1 cellular context compared by ENCODE assay signal in the genomic region with DNA sequence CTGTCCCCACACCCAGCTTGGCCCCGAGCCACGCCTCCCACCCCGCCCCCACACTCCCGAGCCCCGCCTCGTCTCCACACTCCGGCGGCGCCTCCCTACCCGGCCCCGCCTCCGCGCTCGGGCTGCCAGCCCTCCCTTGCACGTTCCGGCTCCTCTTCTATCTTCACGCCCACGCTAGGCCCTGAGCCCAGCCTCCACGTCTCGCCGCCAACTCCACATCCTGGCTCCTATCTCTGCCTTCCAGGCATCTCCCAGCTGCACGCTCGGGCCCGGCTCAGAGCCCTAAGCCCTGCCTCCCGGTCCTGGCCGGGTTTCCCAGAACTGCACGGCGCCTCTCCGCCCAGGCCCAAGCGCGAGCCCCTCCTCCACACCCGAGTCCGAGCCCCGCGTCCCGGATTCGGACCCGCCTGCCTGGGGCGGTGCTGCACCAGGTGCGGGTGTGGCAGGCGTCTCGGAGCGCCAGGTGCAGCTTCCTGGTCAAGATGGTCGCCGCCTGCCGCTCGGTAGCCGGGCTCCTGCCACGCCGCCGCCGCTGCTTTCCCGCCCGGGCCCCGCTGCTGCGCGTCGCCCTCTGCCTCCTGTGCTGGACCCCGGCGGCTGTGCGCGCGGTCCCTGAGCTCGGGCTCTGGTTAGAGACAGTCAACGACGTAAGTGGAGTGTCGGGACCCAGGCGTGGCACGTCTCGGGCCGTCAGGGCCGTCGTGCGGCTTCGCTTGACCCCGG.
TF ChIP-seq lines count a peak whose summit lies in the region.

A gene with protein sequence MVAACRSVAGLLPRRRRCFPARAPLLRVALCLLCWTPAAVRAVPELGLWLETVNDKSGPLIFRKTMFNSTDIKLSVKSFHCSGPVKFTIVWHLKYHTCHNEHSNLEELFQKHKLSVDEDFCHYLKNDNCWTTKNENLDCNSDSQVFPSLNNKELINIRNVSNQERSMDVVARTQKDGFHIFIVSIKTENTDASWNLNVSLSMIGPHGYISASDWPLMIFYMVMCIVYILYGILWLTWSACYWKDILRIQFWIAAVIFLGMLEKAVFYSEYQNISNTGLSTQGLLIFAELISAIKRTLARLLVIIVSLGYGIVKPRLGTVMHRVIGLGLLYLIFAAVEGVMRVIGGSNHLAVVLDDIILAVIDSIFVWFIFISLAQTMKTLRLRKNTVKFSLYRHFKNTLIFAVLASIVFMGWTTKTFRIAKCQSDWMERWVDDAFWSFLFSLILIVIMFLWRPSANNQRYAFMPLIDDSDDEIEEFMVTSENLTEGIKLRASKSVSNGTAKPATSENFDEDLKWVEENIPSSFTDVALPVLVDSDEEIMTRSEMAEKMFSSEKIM (plus strand): TSS at position 160 of the 723 bp plus-strand sequence. CDS start 323 bp downstream, at position 483.

TF ChIP-seq in HepG2, 621 proteins besides CTCF, POLR2A, EP300 and RAD21 (continued from another document and continues in another):
- TF ChIP-seq, protein P1, sequence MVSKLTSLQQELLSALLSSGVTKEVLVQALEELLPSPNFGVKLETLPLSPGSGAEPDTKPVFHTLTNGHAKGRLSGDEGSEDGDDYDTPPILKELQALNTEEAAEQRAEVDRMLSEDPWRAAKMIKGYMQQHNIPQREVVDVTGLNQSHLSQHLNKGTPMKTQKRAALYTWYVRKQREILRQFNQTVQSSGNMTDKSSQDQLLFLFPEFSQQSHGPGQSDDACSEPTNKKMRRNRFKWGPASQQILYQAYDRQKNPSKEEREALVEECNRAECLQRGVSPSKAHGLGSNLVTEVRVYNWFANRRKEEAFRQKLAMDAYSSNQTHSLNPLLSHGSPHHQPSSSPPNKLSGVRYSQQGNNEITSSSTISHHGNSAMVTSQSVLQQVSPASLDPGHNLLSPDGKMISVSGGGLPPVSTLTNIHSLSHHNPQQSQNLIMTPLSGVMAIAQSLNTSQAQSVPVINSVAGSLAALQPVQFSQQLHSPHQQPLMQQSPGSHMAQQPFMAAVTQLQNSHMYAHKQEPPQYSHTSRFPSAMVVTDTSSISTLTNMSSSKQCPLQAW (CRISPR knock-in tag; IDR thresholded peaks at IDR 0.05), result peak; percentile 86
- TF ChIP-seq CREB1 (IDR thresholded peaks at IDR 0.05) (no peak; the same call in 1 of the 2 replicates), CREB1 (CRISPR knock-in tag; IDR thresholded peaks at IDR 0.05) (no peak), ZNF724P (CRISPR knock-in tag; IDR thresholded peaks at IDR 0.05; ENCODE audit: borderline replicate concordance) (peak; percentile 56; the same call in 1 of the 2 replicates), CHCHD3 (CRISPR knock-in tag; IDR thresholded peaks at IDR 0.05) (peak; percentile 82), YEATS2 (CRISPR knock-in tag; IDR thresholded peaks at IDR 0.05; ENCODE audit: borderline replicate concordance) (peak; percentile 76), NR2F6 (IDR thresholded peaks at IDR 0.05) (no peak), NR2F6 (CRISPR knock-in tag; IDR thresholded peaks at IDR 0.05) (no peak; the same call in 1 of the 2 replicates), ARNTL (CRISPR knock-in tag; IDR thresholded peaks at IDR 0.05) (peak; percentile 70; the same call in 1 of the 2 replicates), ZNF34 (CRISPR knock-in tag; IDR thresholded peaks at IDR 0.05; ENCODE audit: borderline replicate concordance) (no peak), ZSCAN22 (CRISPR knock-in tag; IDR thresholded peaks at IDR 0.05) (no peak), ZNF615 (CRISPR knock-in tag; IDR thresholded peaks at IDR 0.05; ENCODE audit: borderline replicate concordance) (no peak), ZNF12 (CRISPR knock-in tag; IDR thresholded peaks at IDR 0.05) (peak; percentile 34; the same call in 1 of the 2 replicates), ZNF644 (CRISPR knock-in tag; IDR thresholded peaks at IDR 0.05; ENCODE audit: low read depth) (no peak), ZBTB1 (CRISPR knock-in tag; IDR thresholded peaks at IDR 0.05; ENCODE audit: borderline replicate concordance) (no peak), FLYWCH1 (CRISPR knock-in tag; IDR thresholded peaks at IDR 0.05) (no peak), KDM6A (CRISPR knock-in tag; IDR thresholded peaks at IDR 0.05; ENCODE audit: low read depth) (no peak), IKZF4 (CRISPR knock-in tag; IDR thresholded peaks at IDR 0.05; ENCODE audit: borderline replicate concordance, low read depth, not compliant biosample characterization) (peak; percentile 77), ARNT2 (CRISPR knock-in tag; IDR thresholded peaks at IDR 0.05; ENCODE audit: low read depth) (peak; percentile 82; the same call in 1 of the 2 replicates), ZZZ3 (CRISPR knock-in tag; IDR thresholded peaks at IDR 0.05; ENCODE audit: borderline replicate concordance) (0 out of 2 replicates have a peak, but pooled peaks have one; percentile 70), ZNF616 (CRISPR knock-in tag; IDR thresholded peaks at IDR 0.05; ENCODE audit: low read depth) (peak; percentile 87), MTA3 (CRISPR knock-in tag; IDR thresholded peaks at IDR 0.05) (no peak), RNF2 (conservative IDR thresholded peaks at IDR 0.05; ENCODE audit: low read depth) (no peak; the same call in 1 of the 2 replicates)
- TF ChIP-seq, protein P2, sequence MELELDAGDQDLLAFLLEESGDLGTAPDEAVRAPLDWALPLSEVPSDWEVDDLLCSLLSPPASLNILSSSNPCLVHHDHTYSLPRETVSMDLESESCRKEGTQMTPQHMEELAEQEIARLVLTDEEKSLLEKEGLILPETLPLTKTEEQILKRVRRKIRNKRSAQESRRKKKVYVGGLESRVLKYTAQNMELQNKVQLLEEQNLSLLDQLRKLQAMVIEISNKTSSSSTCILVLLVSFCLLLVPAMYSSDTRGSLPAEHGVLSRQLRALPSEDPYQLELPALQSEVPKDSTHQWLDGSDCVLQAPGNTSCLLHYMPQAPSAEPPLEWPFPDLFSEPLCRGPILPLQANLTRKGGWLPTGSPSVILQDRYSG (CRISPR knock-in tag; IDR thresholded peaks at IDR 0.05), result no peak
- TF ChIP-seq, protein P3, sequence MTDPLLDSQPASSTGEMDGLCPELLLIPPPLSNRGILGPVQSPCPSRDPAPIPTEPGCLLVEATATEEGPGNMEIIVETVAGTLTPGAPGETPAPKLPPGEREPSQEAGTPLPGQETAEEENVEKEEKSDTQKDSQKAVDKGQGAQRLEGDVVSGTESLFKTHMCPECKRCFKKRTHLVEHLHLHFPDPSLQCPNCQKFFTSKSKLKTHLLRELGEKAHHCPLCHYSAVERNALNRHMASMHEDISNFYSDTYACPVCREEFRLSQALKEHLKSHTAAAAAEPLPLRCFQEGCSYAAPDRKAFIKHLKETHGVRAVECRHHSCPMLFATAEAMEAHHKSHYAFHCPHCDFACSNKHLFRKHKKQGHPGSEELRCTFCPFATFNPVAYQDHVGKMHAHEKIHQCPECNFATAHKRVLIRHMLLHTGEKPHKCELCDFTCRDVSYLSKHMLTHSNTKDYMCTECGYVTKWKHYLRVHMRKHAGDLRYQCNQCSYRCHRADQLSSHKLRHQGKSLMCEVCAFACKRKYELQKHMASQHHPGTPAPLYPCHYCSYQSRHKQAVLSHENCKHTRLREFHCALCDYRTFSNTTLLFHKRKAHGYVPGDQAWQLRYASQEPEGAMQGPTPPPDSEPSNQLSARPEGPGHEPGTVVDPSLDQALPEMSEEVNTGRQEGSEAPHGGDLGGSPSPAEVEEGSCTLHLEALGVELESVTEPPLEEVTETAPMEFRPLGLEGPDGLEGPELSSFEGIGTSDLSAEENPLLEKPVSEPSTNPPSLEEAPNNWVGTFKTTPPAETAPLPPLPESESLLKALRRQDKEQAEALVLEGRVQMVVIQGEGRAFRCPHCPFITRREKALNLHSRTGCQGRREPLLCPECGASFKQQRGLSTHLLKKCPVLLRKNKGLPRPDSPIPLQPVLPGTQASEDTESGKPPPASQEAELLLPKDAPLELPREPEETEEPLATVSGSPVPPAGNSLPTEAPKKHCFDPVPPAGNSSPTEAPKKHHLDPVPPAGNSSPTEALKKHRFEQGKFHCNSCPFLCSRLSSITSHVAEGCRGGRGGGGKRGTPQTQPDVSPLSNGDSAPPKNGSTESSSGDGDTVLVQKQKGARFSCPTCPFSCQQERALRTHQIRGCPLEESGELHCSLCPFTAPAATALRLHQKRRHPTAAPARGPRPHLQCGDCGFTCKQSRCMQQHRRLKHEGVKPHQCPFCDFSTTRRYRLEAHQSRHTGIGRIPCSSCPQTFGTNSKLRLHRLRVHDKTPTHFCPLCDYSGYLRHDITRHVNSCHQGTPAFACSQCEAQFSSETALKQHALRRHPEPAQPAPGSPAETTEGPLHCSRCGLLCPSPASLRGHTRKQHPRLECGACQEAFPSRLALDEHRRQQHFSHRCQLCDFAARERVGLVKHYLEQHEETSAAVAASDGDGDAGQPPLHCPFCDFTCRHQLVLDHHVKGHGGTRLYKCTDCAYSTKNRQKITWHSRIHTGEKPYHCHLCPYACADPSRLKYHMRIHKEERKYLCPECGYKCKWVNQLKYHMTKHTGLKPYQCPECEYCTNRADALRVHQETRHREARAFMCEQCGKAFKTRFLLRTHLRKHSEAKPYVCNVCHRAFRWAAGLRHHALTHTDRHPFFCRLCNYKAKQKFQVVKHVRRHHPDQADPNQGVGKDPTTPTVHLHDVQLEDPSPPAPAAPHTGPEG (CRISPR knock-in tag; IDR thresholded peaks at IDR 0.05), result peak; percentile 85; the same call in 1 of the 2 replicates
- TF ChIP-seq, protein P4, sequence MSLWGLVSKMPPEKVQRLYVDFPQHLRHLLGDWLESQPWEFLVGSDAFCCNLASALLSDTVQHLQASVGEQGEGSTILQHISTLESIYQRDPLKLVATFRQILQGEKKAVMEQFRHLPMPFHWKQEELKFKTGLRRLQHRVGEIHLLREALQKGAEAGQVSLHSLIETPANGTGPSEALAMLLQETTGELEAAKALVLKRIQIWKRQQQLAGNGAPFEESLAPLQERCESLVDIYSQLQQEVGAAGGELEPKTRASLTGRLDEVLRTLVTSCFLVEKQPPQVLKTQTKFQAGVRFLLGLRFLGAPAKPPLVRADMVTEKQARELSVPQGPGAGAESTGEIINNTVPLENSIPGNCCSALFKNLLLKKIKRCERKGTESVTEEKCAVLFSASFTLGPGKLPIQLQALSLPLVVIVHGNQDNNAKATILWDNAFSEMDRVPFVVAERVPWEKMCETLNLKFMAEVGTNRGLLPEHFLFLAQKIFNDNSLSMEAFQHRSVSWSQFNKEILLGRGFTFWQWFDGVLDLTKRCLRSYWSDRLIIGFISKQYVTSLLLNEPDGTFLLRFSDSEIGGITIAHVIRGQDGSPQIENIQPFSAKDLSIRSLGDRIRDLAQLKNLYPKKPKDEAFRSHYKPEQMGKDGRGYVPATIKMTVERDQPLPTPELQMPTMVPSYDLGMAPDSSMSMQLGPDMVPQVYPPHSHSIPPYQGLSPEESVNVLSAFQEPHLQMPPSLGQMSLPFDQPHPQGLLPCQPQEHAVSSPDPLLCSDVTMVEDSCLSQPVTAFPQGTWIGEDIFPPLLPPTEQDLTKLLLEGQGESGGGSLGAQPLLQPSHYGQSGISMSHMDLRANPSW (CRISPR knock-in tag; IDR thresholded peaks at IDR 0.05; ENCODE audit: borderline replicate concordance), result no peak; the same call in 1 of the 2 replicates
- TF ChIP-seq, protein P5, sequence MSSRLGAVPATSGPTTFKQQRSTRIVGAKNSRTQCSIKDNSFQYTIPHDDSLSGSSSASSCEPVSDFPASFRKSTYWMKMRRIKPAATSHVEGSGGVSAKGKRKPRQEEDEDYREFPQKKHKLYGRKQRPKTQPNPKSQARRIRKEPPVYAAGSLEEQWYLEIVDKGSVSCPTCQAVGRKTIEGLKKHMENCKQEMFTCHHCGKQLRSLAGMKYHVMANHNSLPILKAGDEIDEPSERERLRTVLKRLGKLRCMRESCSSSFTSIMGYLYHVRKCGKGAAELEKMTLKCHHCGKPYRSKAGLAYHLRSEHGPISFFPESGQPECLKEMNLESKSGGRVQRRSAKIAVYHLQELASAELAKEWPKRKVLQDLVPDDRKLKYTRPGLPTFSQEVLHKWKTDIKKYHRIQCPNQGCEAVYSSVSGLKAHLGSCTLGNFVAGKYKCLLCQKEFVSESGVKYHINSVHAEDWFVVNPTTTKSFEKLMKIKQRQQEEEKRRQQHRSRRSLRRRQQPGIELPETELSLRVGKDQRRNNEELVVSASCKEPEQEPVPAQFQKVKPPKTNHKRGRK (CRISPR knock-in tag; IDR thresholded peaks at IDR 0.05), result no peak
- TF ChIP-seq, protein P6, sequence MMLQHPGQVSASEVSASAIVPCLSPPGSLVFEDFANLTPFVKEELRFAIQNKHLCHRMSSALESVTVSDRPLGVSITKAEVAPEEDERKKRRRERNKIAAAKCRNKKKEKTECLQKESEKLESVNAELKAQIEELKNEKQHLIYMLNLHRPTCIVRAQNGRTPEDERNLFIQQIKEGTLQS (CRISPR knock-in tag; IDR thresholded peaks at IDR 0.05), result 0 out of 2 replicates have a peak, but pooled peaks have one; percentile 55
- TF ChIP-seq, protein P7, sequence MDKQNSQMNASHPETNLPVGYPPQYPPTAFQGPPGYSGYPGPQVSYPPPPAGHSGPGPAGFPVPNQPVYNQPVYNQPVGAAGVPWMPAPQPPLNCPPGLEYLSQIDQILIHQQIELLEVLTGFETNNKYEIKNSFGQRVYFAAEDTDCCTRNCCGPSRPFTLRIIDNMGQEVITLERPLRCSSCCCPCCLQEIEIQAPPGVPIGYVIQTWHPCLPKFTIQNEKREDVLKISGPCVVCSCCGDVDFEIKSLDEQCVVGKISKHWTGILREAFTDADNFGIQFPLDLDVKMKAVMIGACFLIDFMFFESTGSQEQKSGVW (CRISPR knock-in tag; IDR thresholded peaks at IDR 0.05; ENCODE audit: borderline replicate concordance), result no peak
- TF ChIP-seq, protein P8, sequence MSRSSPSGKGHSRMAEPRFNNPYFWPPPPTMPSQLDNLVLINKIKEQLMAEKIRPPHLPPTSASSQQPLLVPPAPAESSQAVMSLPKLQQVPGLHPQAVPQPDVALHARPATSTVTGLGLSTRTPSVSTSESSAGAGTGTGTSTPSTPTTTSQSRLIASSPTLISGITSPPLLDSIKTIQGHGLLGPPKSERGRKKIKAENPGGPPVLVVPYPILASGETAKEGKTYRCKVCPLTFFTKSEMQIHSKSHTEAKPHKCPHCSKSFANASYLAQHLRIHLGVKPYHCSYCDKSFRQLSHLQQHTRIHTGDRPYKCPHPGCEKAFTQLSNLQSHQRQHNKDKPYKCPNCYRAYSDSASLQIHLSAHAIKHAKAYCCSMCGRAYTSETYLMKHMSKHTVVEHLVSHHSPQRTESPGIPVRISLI (CRISPR knock-in tag; IDR thresholded peaks at IDR 0.05; ENCODE audit: borderline replicate concordance), result 0 out of 2 replicates have a peak, but pooled peaks have one; percentile 28
- TF ChIP-seq, protein P9, sequence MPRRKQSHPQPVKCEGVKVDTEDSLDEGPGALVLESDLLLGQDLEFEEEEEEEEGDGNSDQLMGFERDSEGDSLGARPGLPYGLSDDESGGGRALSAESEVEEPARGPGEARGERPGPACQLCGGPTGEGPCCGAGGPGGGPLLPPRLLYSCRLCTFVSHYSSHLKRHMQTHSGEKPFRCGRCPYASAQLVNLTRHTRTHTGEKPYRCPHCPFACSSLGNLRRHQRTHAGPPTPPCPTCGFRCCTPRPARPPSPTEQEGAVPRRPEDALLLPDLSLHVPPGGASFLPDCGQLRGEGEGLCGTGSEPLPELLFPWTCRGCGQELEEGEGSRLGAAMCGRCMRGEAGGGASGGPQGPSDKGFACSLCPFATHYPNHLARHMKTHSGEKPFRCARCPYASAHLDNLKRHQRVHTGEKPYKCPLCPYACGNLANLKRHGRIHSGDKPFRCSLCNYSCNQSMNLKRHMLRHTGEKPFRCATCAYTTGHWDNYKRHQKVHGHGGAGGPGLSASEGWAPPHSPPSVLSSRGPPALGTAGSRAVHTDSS (CRISPR knock-in tag; conservative IDR thresholded peaks at IDR 0.05), result no peak
- TF ChIP-seq, protein P10, sequence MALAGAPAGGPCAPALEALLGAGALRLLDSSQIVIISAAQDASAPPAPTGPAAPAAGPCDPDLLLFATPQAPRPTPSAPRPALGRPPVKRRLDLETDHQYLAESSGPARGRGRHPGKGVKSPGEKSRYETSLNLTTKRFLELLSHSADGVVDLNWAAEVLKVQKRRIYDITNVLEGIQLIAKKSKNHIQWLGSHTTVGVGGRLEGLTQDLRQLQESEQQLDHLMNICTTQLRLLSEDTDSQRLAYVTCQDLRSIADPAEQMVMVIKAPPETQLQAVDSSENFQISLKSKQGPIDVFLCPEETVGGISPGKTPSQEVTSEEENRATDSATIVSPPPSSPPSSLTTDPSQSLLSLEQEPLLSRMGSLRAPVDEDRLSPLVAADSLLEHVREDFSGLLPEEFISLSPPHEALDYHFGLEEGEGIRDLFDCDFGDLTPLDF (CRISPR knock-in tag; IDR thresholded peaks at IDR 0.05), result peak; percentile 73; the same call in 1 of the 2 replicates
